Comparison of ENCODE assay signal across 22 cellular contexts in the genomic region with DNA sequence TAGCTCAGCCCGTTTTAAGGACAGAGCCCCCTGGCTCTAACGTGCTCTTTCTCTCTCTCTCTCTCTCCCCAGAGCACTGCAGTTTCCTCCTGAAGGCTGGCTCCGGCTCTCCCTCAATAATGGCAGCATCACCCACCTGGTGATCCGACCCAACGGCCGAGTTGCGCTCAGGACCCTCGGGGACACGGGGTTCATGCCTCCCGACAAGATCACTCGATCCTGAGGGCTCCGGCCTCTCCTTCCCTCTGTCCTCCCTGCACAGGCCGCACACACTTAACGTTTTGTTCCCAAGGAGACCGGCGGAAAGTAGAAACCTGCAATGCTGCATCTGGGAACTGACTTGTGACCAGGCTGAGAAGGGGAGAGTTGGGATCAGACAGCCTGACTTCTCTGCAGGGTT. TPM values are rescaled to one million over a fixed set of nuclear protein-coding genes. Genes with fewer than 3 reads are reported as not detected.
DNase-seq lines count a peak whose midpoint lies in the region; ATAC-seq and TF ChIP-seq lines count a peak whose summit lies in the region.
"Had no signal": no experiment of that assay in that cellular context is flagged by ENCODE, and none has a peak within 500 bp of the region (broad histone marks: within the 10 kb centered on the region; RNA-seq: fewer than 3 reads in every experiment).

No MANE protein-coding gene starts in this region.

- no peaks in the 10 kb centered on the region for H3K9me3 ChIP-seq in neuronal stem cell (replicated peaks in 1 of 2; ENCODE audit: control insufficient read depth in 2 of 2, insufficient read depth in 1 of 2, low read depth in 1 of 2, low read length in 2 of 2)

- H3K9me3 Mint-ChIP-seq in activated T-cell treated with anti-CD3 and anti-CD28 coated beads, Interleukin-2, amount 50 U/mL, for 24 hours: no peaks in the 10 kb centered on the region
- no peaks in the 10 kb centered on the region for H3K9me3 Mint-ChIP-seq in IgD-negative memory B cell
- H3K9me3 Mint-ChIP-seq: CD8-positive, alpha-beta T cell; GM23338 had no signal

- H3K36me3 Mint-ChIP-seq in activated T-cell treated with anti-CD3 and anti-CD28 coated beads, Interleukin-2, amount 50 U/mL, for 24 hours (ENCODE audit: low read depth): peaks cover 95% of the 10 kb centered on the region
- H3K36me3 Mint-ChIP-seq in IgD-negative memory B cell: peaks cover 5% of the 10 kb centered on the region

- H3K27me3 ChIP-seq in neuronal stem cell (ENCODE audit: control insufficient read depth in 3 of 3, insufficient read depth in 3 of 3, low read depth in 1 of 3, low read length in 3 of 3): no peaks in the 10 kb centered on the region
- H3K27me3 ChIP-seq: SJCRH30 had no signal

- H4K91ac ChIP-seq in neuronal stem cell (ENCODE audit: low read depth, low read length, poor library complexity): no peak overlapping the region

- ATAC-seq in GM19328 (IDR thresholded peaks at IDR 0.05; ENCODE audit: unreplicated experiment): no peak
- no peak for ATAC-seq in HG03520 (IDR thresholded peaks at IDR 0.05; ENCODE audit: unreplicated experiment)
- ATAC-seq: CD8-positive, alpha-beta T cell; GM23338; HCT116; Panc1 had no signal

- no peak overlapping the region for H2BK12ac ChIP-seq in neuronal stem cell (ENCODE audit: low read length)

- H3K27me3 Mint-ChIP-seq in activated T-cell treated with anti-CD3 and anti-CD28 coated beads, Interleukin-2, amount 50 U/mL, for 24 hours: no peaks in the 10 kb centered on the region
- no peaks in the 10 kb centered on the region for H3K27me3 Mint-ChIP-seq in IgD-negative memory B cell

- peak overlapping the region; percentile 61 for H2BK120ac ChIP-seq in neuronal stem cell (ENCODE audit: low read depth, low read length)

- no CpG with 5 or more reads among the region's 16 CpGs for WGBS in neuronal stem cell (ENCODE audit: extremely low coverage in 2 of 2, insufficient read length in 2 of 2, insufficient replicate concordance in 1 of 2), 2 donors

- H3K14ac ChIP-seq in neuronal stem cell (ENCODE audit: low read length): no peak overlapping the region

- no peak overlapping the region for H3K9ac ChIP-seq in neuronal stem cell (ENCODE audit: low read depth, low read length, poor library complexity)

- H3K23ac ChIP-seq in neuronal stem cell (ENCODE audit: low read depth, low read length, poor library complexity): no peak overlapping the region

- peaks cover 16% of the 10 kb centered on the region for H3K79me1 ChIP-seq in neuronal stem cell (ENCODE audit: low read depth, low read length)

- no peak for DNase-seq in activated T-cell treated with anti-CD3 and anti-CD28 coated beads, Interleukin-2, amount 50 U/mL, for 24 hours
- no peak for DNase-seq in activated T-cell treated with anti-CD3 and anti-CD28 coated beads, Interleukin-2, amount 50 U/mL, for 1 hour
- no peak for DNase-seq in neuronal stem cell (ENCODE audit: low spot score)
- DNase-seq in NCI-H128 (lab: John Stamatoyannopoulos, UW; ENCODE audit: unreplicated experiment): no peak
- DNase-seq: AML-193; C1 segment of cervical spinal cord; CD8-positive, alpha-beta T cell; KBM-7; MM.1S; NCI-H1048; NCI-H1436; NCI-H187 treated with DMSO at 0.1 percent for 48 hours; NCI-H510A treated with DMSO at 0.1 percent for 48 hours; NCI-H774; SJCRH30 had no signal

- peaks cover 5% of the 10 kb centered on the region for H3K4me1 Mint-ChIP-seq in activated T-cell treated with anti-CD3 and anti-CD28 coated beads, Interleukin-2, amount 50 U/mL, for 24 hours (ENCODE audit: low read depth)
- H3K4me1 Mint-ChIP-seq in IgD-negative memory B cell: peaks cover 0 to 1% (median 0%) of the 10 kb centered on the region in 3 donors
- H3K4me1 Mint-ChIP-seq: GM23338 had no signal

- H2BK15ac ChIP-seq in neuronal stem cell (ENCODE audit: low read length): no peak overlapping the region

- H3K18ac ChIP-seq in neuronal stem cell (ENCODE audit: low read length): no peak overlapping the region

- H3K4ac ChIP-seq in neuronal stem cell (ENCODE audit: low read length): no peak overlapping the region

- no peak overlapping the region for H2BK5ac ChIP-seq in neuronal stem cell (ENCODE audit: low read length)

- H2AK5ac ChIP-seq in neuronal stem cell (ENCODE audit: low read depth, low read length): no peak overlapping the region

- H2AFZ ChIP-seq in neuronal stem cell (ENCODE audit: low read length): no peak overlapping the region
- H2AFZ ChIP-seq: GM23338 had no signal

- H3K4me3 ChIP-seq in neuronal stem cell (ENCODE audit: low read length in 2 of 2): peak overlapping the region in 1 of 2 donors; percentile 8
- H3K4me3 ChIP-seq: GM23338, SJCRH30 had no signal

- TF ChIP-seq CTCF in 22Rv1 (IDR thresholded peaks at IDR 0.05): no peak

- H3K27ac ChIP-seq in 22Rv1 (peak overlapping the region; percentile 34; the same call in 1 of the 2 replicates), neuronal stem cell (replicated peaks; ENCODE audit: low read length) (no peak overlapping the region)
- H3K27ac ChIP-seq: SJCRH30 had no signal

- H3K4me3 Mint-ChIP-seq in activated T-cell treated with anti-CD3 and anti-CD28 coated beads, Interleukin-2, amount 50 U/mL, for 24 hours: no peak overlapping the region
- no peak overlapping the region for H3K4me3 Mint-ChIP-seq in IgD-negative memory B cell
- H3K4me3 Mint-ChIP-seq: CD8-positive, alpha-beta T cell; GM23338 had no signal

- peaks cover 51 to 87% of the 10 kb centered on the region in 2 donors for H3K36me3 ChIP-seq in neuronal stem cell (replicated peaks in 1 of 2; ENCODE audit: control insufficient read depth in 2 of 2, insufficient read depth in 2 of 2, low read length in 2 of 2)

- peak overlapping the region; percentile 77 for H3K27ac Mint-ChIP-seq in activated T-cell treated with anti-CD3 and anti-CD28 coated beads, Interleukin-2, amount 50 U/mL, for 24 hours
- peak overlapping the region in 2 of 3 donors; percentile 18 to 87 for H3K27ac Mint-ChIP-seq in IgD-negative memory B cell
- H3K27ac Mint-ChIP-seq: CD8-positive, alpha-beta T cell; GM23338 had no signal

- no peak overlapping the region for H4K8ac ChIP-seq in neuronal stem cell (ENCODE audit: low read depth, low read length)

- no peak overlapping the region for H3K4me2 ChIP-seq in neuronal stem cell (ENCODE audit: insufficient read depth, low read length, poor library complexity, severe bottlenecking)
- H3K4me2 ChIP-seq: GM23338 had no signal

- H3K4me1 ChIP-seq in neuronal stem cell (ENCODE audit: control insufficient read depth in 2 of 2, insufficient read depth in 1 of 2, low read depth in 1 of 2, low read length in 2 of 2): no peaks in the 10 kb centered on the region
- H3K4me1 ChIP-seq: SJCRH30 had no signal

RNA-seq across cellular contexts. Expression of gene PGAM5, which starts 10.0 kb away (rescaled TPM):
- polyA plus RNA-seq in IgD-negative memory B cell: 21.4 TPM
- polyA plus RNA-seq in neuronal stem cell (2013, experiment 1 of 2): 33.9 TPM
- 34.5 TPM for polyA plus RNA-seq in neuronal stem cell (2013, experiment 2 of 2)

RNA-seq across cellular contexts. Expression of gene PXMP2, which starts 33.2 kb away (rescaled TPM):
- polyA plus RNA-seq in IgD-negative memory B cell: 6.2 TPM
- 19.8 TPM for polyA plus RNA-seq in neuronal stem cell (2013, experiment 1 of 2)
- 22.6 TPM for polyA plus RNA-seq in neuronal stem cell (2013, experiment 2 of 2)

RNA-seq across cellular contexts. Expression of gene POLE, which starts 33.5 kb away (rescaled TPM):
- 3.4 TPM for polyA plus RNA-seq in IgD-negative memory B cell
- 34.0 TPM for polyA plus RNA-seq in neuronal stem cell (2013, experiment 1 of 2)
- polyA plus RNA-seq in neuronal stem cell (2013, experiment 2 of 2): 33.7 TPM

RNA-seq across cellular contexts. Expression of gene ANKLE2, which starts 41.0 kb away (rescaled TPM):
- polyA plus RNA-seq in IgD-negative memory B cell: 26.6 TPM
- 34.7 TPM for polyA plus RNA-seq in neuronal stem cell (2013, experiment 1 of 2)
- 30.8 TPM for polyA plus RNA-seq in neuronal stem cell (2013, experiment 2 of 2)
